In genomic region chr13:71754407-71754974, GRCh38 we compare ENCODE assay signal across 19 cellular contexts.
DNase-seq lines count a peak whose midpoint lies in the region; ATAC-seq and TF ChIP-seq lines count a peak whose summit lies in the region.
"Had no signal": no experiment of that assay in that cellular context is flagged by ENCODE, and none has a peak within 500 bp of the region (broad histone marks: within the 10 kb centered on the region; RNA-seq: fewer than 3 reads in every experiment).

No MANE protein-coding gene starts in this region.

- POLR2A ChIA-PET in PC-3 (lab: Charles Lee; ENCODE audit: unreplicated experiment) = no interaction called here
- POLR2A ChIA-PET in CD4-positive, alpha-beta T cell (lab: Charles Lee) = no interaction called here

- intact Hi-C loops in PC-3 (cut with micrococcal nuclease) = no loop called here
- intact Hi-C loops in CD4-positive, alpha-beta T cell (cut with DNase I, micrococcal nuclease) = no loop called here
- intact Hi-C loops in posterior vena cava (cut with DNase I) = no loop called here

- H3F3A ChIP-seq in PC-3 (ENCODE audit: low read length, unreplicated experiment) = no peaks in the 10 kb centered on the region

- H3K9me3 Mint-ChIP-seq in progenitor cell of endocrine pancreas (ENCODE audit: low read depth) = no peaks in the 10 kb centered on the region
- no peaks in the 10 kb centered on the region for H3K9me3 Mint-ChIP-seq in CD4-positive, alpha-beta T cell

- no peaks in the 10 kb centered on the region for H3K79me2 ChIP-seq in PC-3 (ENCODE audit: low read length)

- CTCF ChIA-PET in PC-3 (lab: Charles Lee) = no interaction called here
- CTCF ChIA-PET in CD4-positive, alpha-beta T cell (lab: Charles Lee) = no interaction called here

- no peaks in the 10 kb centered on the region for H3K27me3 ChIP-seq in PC-3 (ENCODE audit: low read length)
- H3K27me3 ChIP-seq in CD4-positive, alpha-beta T cell (ENCODE audit: control insufficient read depth, insufficient read depth, low read length) = no peaks in the 10 kb centered on the region
- H3K27me3 ChIP-seq: adrenal gland, testis had no signal

- ATAC-seq in PC-3 = no peak
- ATAC-seq in CD4-positive, alpha-beta T cell (ENCODE audit: poor library complexity) = no peak
- no peak for ATAC-seq in HG03571 (IDR thresholded peaks at IDR 0.05; ENCODE audit: unreplicated experiment)
- ATAC-seq: T-helper 17 cell had no signal

- DNase-seq in GM12865 (ENCODE audit: low read depth) = no peak
- no peak for DNase-seq in PC-3
- DNase-seq in fibroblast of villous mesenchyme (ENCODE audit: low read depth) = peak; percentile 74
- DNase-seq in progenitor cell of endocrine pancreas (ENCODE audit: low spot score, unreplicated experiment) = no peak
- no peak for DNase-seq in CD4-positive, alpha-beta T cell
- no peak for DNase-seq in GF-D8 (lab: John Stamatoyannopoulos, UW)
- DNase-seq in posterior vena cava (ENCODE audit: low spot score) = no peak
- DNase-seq: activated CD4-positive, CD25-positive, alpha-beta regulatory T cell; activated CD8-positive, alpha-beta memory T cell treated with anti-CD3 and anti-CD28 coated beads for 24 hours; mesenchymal stem cell; NCI-H187 treated with DMSO at 0.1 percent for 48 hours; NCI-H510A treated with DMSO at 0.1 percent for 48 hours; RPMI8226; stimulated activated CD4-positive, alpha-beta T cell treated with anti-CD3 and anti-CD28 coated beads, Interleukin-4, amount 100 ng/mL, for 1 hour; stimulated activated CD8-positive, alpha-beta memory T cell treated with anti-CD3 and anti-CD28 coated beads, Interleukin-4, amount 100 ng/mL, for 48 hours; T-helper 17 cell; testis had no signal

- no peaks in the 10 kb centered on the region for H3K9me3 ChIP-seq in PC-3 (ENCODE audit: low read length)
- no peaks in the 10 kb centered on the region for H3K9me3 ChIP-seq in CD4-positive, alpha-beta T cell (ENCODE audit: control insufficient read depth, low read length)
- H3K9me3 ChIP-seq: adrenal gland, testis had no signal

- H3K4me1 Mint-ChIP-seq in progenitor cell of endocrine pancreas (ENCODE audit: low read depth) = peaks cover 51% of the 10 kb centered on the region
- no peaks in the 10 kb centered on the region for H3K4me1 Mint-ChIP-seq in CD4-positive, alpha-beta T cell (ENCODE audit: low read depth)
- H3K4me1 Mint-ChIP-seq: T-helper 17 cell had no signal

- H3K27ac Mint-ChIP-seq in progenitor cell of endocrine pancreas = no peak overlapping the region
- H3K27ac Mint-ChIP-seq in CD4-positive, alpha-beta T cell = no peak overlapping the region
- H3K27ac Mint-ChIP-seq: T-helper 17 cell had no signal

- no TSS peak for BruUV-seq in PC-3 (replicated peaks; lab: Mats Ljungman, UMichigan)

- H3K27me3 Mint-ChIP-seq in progenitor cell of endocrine pancreas = no peaks in the 10 kb centered on the region
- no peaks in the 10 kb centered on the region for H3K27me3 Mint-ChIP-seq in CD4-positive, alpha-beta T cell
- H3K27me3 Mint-ChIP-seq: T-helper 17 cell had no signal

- H3K36me3 Mint-ChIP-seq in progenitor cell of endocrine pancreas (ENCODE audit: insufficient read depth) = no peaks in the 10 kb centered on the region
- H3K36me3 Mint-ChIP-seq in CD4-positive, alpha-beta T cell (ENCODE audit: low read depth) = no peaks in the 10 kb centered on the region

- no peaks in the 10 kb centered on the region for H3K9me2 ChIP-seq in PC-3 (replicated peaks; ENCODE audit: low read length)

- H3K4me3 ChIP-seq in GM12865 (ENCODE audit: low read depth, low read length) (no peak overlapping the region), PC-3 (ENCODE audit: low read length) (no peak overlapping the region), fibroblast of villous mesenchyme (ENCODE audit: low read depth, low read length) (no peak overlapping the region)
- H3K4me3 ChIP-seq: adrenal gland, testis had no signal

- TF ChIP-seq CTCF in GM12865 (IDR thresholded peaks at IDR 0.05; ENCODE audit: insufficient read depth, low read depth, low read length, missing control alignments) (peak; percentile 7), PC-3 (conservative IDR thresholded peaks at IDR 0.05; ENCODE audit: low read depth, low read length) (peak; percentile 33; the same call in 1 of the 2 replicates), fibroblast of villous mesenchyme (IDR thresholded peaks at IDR 0.05; ENCODE audit: insufficient read depth, low read depth, low read length) (peak; percentile 43), progenitor cell of endocrine pancreas (IDR thresholded peaks at IDR 0.05; ENCODE audit: unreplicated experiment) (peak; percentile 13)
- TF ChIP-seq CTCF in CD4-positive, alpha-beta T cell (IDR thresholded peaks at IDR 0.05) = no peak

- no peak overlapping the region for H2AFZ ChIP-seq in PC-3 (ENCODE audit: low read length)

- no peak overlapping the region for H3K4me3 Mint-ChIP-seq in progenitor cell of endocrine pancreas (ENCODE audit: low read depth)
- H3K4me3 Mint-ChIP-seq in CD4-positive, alpha-beta T cell = no peak overlapping the region
- H3K4me3 Mint-ChIP-seq: T-helper 17 cell had no signal

- H4K20me1 ChIP-seq in PC-3 (ENCODE audit: low read length) = no peaks in the 10 kb centered on the region

- no peaks in the 10 kb centered on the region for H3K4me1 ChIP-seq in PC-3 (ENCODE audit: insufficient read depth, low read length)
- H3K4me1 ChIP-seq: testis had no signal

- H3K9ac ChIP-seq in PC-3 (ENCODE audit: low read length) = no peak overlapping the region

- no peak overlapping the region for H3K27ac ChIP-seq in PC-3 (ENCODE audit: low read length)
- no peak overlapping the region for H3K27ac ChIP-seq in CD4-positive, alpha-beta T cell (ENCODE audit: low read depth, low read length)
- H3K27ac ChIP-seq: adrenal gland, testis had no signal

- no peaks in the 10 kb centered on the region for H3K36me3 ChIP-seq in PC-3 (ENCODE audit: low read depth, low read length)
- H3K36me3 ChIP-seq: adrenal gland had no signal

- H3K4me2 ChIP-seq in PC-3 (ENCODE audit: low read length) = no peak overlapping the region
